In genomic region chr14:36666416-36667206, GRCh38 we compare ENCODE assay signal across 1 cellular context.
TF ChIP-seq lines count a peak whose summit lies in the region.

No MANE protein-coding gene starts in this region.

TF ChIP-seq in endothelial cell of umbilical vein, 7 proteins besides CTCF, POLR2A, EP300 and RAD21:
- no peak for TF ChIP-seq JUN (IDR thresholded peaks at IDR 0.05; ENCODE audit: borderline replicate concordance, insufficient read depth, insufficient read length, low read depth)
- TF ChIP-seq EZH2 (IDR thresholded peaks at IDR 0.05; ENCODE audit: borderline replicate concordance, low read depth, low read length, severe bottlenecking), result peak; percentile 83
